In genomic region chr10:89064764-89065163, GRCh38 we compare ENCODE assay signal across 1 cellular context.
TF ChIP-seq lines count a peak whose summit lies in the region.

No MANE protein-coding gene starts in this region.

TF ChIP-seq in GM23338, 12 proteins besides CTCF, POLR2A, EP300 and RAD21 (continued from another document):
- TF ChIP-seq EZH2 (IDR thresholded peaks at IDR 0.05; ENCODE audit: low read depth, unreplicated experiment): no peak
- no peak for TF ChIP-seq ZNF114 (CRISPR knock-in tag; IDR thresholded peaks at IDR 0.05)
- TF ChIP-seq EZH2phosphoT487 (IDR thresholded peaks at IDR 0.05; ENCODE audit: unreplicated experiment): no peak
- TF ChIP-seq ZNF462 (CRISPR knock-in tag; IDR thresholded peaks at IDR 0.05): no peak
- TF ChIP-seq JUNB (IDR thresholded peaks at IDR 0.05; ENCODE audit: unreplicated experiment): no peak
- TF ChIP-seq, protein P1, sequence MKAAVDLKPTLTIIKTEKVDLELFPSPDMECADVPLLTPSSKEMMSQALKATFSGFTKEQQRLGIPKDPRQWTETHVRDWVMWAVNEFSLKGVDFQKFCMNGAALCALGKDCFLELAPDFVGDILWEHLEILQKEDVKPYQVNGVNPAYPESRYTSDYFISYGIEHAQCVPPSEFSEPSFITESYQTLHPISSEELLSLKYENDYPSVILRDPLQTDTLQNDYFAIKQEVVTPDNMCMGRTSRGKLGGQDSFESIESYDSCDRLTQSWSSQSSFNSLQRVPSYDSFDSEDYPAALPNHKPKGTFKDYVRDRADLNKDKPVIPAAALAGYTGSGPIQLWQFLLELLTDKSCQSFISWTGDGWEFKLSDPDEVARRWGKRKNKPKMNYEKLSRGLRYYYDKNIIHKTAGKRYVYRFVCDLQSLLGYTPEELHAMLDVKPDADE (IDR thresholded peaks at IDR 0.05): no peak
- no peak for TF ChIP-seq CREB1 (CRISPR knock-in tag; IDR thresholded peaks at IDR 0.05; ENCODE audit: low read depth)
- no peak for TF ChIP-seq ZNF331 (CRISPR knock-in tag; IDR thresholded peaks at IDR 0.05; ENCODE audit: low read depth)
- TF ChIP-seq POLR2AphosphoS5 (IDR thresholded peaks at IDR 0.05; ENCODE audit: low read depth): no peak
- TF ChIP-seq STAT1 (IDR thresholded peaks at IDR 0.05; ENCODE audit: unreplicated experiment): no peak
TF ChIP-seq in GM23338: peak in this region for 0.
